Comparison of ENCODE assay signal across 18 cellular contexts in genomic region chr6:23633986-23634385, GRCh38.
A peak's percentile ranks its signal among the peaks of the same experiment; 100 is the strongest.
DNase-seq lines count a peak whose midpoint lies in the region; ATAC-seq lines count a peak whose summit lies in the region.
"Had no signal": no experiment of that assay in that cellular context is flagged by ENCODE, and none has a peak within 500 bp of the region (broad histone marks: within the 10 kb centered on the region; RNA-seq: fewer than 3 reads in every experiment).

No MANE protein-coding gene starts in this region.

- ATAC-seq in GM18867 (IDR thresholded peaks at IDR 0.05; ENCODE audit: unreplicated experiment) (no peak), HG02642 (IDR thresholded peaks at IDR 0.05; ENCODE audit: poor library complexity, unreplicated experiment) (no peak)
- ATAC-seq: A549 had no signal

- DNase-seq in COR-L47 (lab: John Stamatoyannopoulos, UW), result peak; percentile 43
- peak; percentile 94 to 96 for DNase-seq in NCI-H1930 (lab: John Stamatoyannopoulos, UW)
- DNase-seq in NCI-H748 (lab: John Stamatoyannopoulos, UW; ENCODE audit: unreplicated experiment), result peak; percentile 99
- DNase-seq in head of caudate nucleus, result peak; percentile 24 to 83 (median 67)
- no peak for DNase-seq in SW480 (ENCODE audit: low spot score)
- no peak for DNase-seq in posterior vena cava (ENCODE audit: low spot score)
- DNase-seq: activated CD8-positive, alpha-beta memory T cell treated with anti-CD3 and anti-CD28 coated beads for 24 hours; activated effector memory CD4-positive, alpha-beta T cell treated with Interleukin-2 at 50 U/mL for 16 hours; amniotic stem cell; CD4-positive, alpha-beta T cell; erythroblast; KG1; NCI-H1048; retina; uterus had no signal

- intact Hi-C loops in head of caudate nucleus (cut with DNase I), result no loop called here
- intact Hi-C loops in posterior vena cava (cut with DNase I), result no loop called here

Comparison
In these comparisons a context has a peak if more than half of its experiments do, and no peak if none do; other contexts are left out.
1. DNase-seq: peak in COR-L47 (single experiment), NCI-H1930 (2 of 2), NCI-H748 (single experiment) and head of caudate nucleus (42 of 42); none in SW480 (single experiment) and posterior vena cava (single experiment).